Comparison of ENCODE assay signal across 8 cellular contexts in the genomic region with DNA sequence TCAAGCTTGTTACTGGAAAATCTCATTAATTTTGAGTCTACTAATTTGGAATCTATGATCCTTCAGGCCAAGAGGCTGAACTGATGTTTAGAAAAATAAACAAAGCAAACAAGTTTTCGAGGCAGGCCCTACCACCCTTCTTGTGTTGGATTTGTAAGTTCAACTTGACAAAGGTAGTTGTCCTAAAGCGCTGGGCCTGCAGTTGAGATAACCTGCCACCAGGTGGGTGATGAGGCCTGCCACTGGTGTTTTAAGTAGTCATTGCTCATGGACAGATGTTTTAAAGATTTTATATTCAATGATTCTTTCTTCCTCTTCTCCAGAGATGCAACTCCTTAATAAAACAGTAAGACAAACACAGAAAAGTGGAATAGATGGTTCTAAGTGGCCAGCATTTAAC. TPM values are rescaled to one million over a fixed set of nuclear protein-coding genes. Genes with fewer than 3 reads are reported as not detected.
A peak's percentile ranks its signal among the peaks of the same experiment; 100 is the strongest.
DNase-seq lines count a peak whose midpoint lies in the region; ATAC-seq, FAIRE-seq and TF ChIP-seq lines count a peak whose summit lies in the region.

No MANE protein-coding gene starts in this region.

- H2AFZ ChIP-seq in H1 (ENCODE audit: low read length): no peak overlapping the region

- H3K9me3 ChIP-seq in H1 (ENCODE audit: insufficient read depth in 2 of 2, low read depth in 1 of 2, low read length in 1 of 2) (no peaks in the 10 kb centered on the region), prostate gland (no peaks in the 10 kb centered on the region)

- no peak overlapping the region for H3K9ac ChIP-seq in H1 (replicated peaks in 1 of 4; ENCODE audit: extremely low read depth in 1 of 4, low read depth in 3 of 4, low read length in 3 of 4)

- TF ChIP-seq CTCF in AG09319 (IDR thresholded peaks at IDR 0.05; ENCODE audit: low read depth, low read length) (peak; percentile 40), HFF-Myc (IDR thresholded peaks at IDR 0.05; ENCODE audit: low read depth, low read length, missing control alignments) (peak; percentile 44), H1 (IDR thresholded peaks at IDR 0.05; ENCODE audit: control extremely low read depth in 1 of 3, insufficient read depth in 1 of 3, low read depth in 1 of 3, low read length in 3 of 3) (peak; percentile 66 to 70 (median 68)), prostate gland (IDR thresholded peaks at IDR 0.05) (peak in 3 of 4 experiments; percentile 49 to 71 (median 69))

- H3K27me3 ChIP-seq in H1 (replicated peaks in 1 of 4; ENCODE audit: control insufficient read depth in 3 of 4, extremely low read depth in 1 of 4, insufficient read depth in 3 of 4, low read length in 3 of 4): peaks cover 0 to 8% (median 5%) of the 10 kb centered on the region in 4 experiments; a peak in 4 of 7 replicates
- no peaks in the 10 kb centered on the region for H3K27me3 ChIP-seq in prostate gland (replicated peaks; ENCODE audit: insufficient read depth)

- no peak overlapping the region for H4K5ac ChIP-seq in H1 (ENCODE audit: insufficient read length, low read depth, low read length)

- no peak overlapping the region for H4K91ac ChIP-seq in H1 (replicated peaks; ENCODE audit: insufficient read length, low read length)

- POLR2A ChIA-PET in H1 (lab: Charles Lee; ENCODE audit: partially characterized antibody): interaction anchor here (1.2 kb wide), 1 partner anchor 9 kb away, joined by 4 read pairs; no protein-coding TSS in a partner anchor

- DNase-seq in AG09319 (ENCODE audit: extremely low read depth, low read depth) (no peak), HFF-Myc (ENCODE audit: extremely low read depth, low read depth) (no peak), H1 (ENCODE audit: low read depth in 1 of 2, low spot score in 2 of 2) (no peak), prostate gland (ENCODE audit: low spot score) (peak; percentile 34), HTR-8/SVneo (ENCODE audit: insufficient read length, low spot score) (no peak)
- DNase-seq in activated CD4-positive, alpha-beta T cell treated with anti-CD3 and anti-CD28 coated beads for 1 hour: peak; percentile 27

- H3K4me3 ChIP-seq in HFF-Myc (replicated peaks; ENCODE audit: low read depth, low read length) (no peak overlapping the region), H1 (ENCODE audit: extremely low read depth in 1 of 4, insufficient read depth in 2 of 4, low read depth in 3 of 4, low read length in 4 of 4) (no peak overlapping the region), prostate gland (no peak overlapping the region)

- no peaks in the 10 kb centered on the region for H3K36me3 ChIP-seq in H1 (ENCODE audit: control insufficient read depth in 2 of 4, insufficient read depth in 4 of 4, low read length in 3 of 4)
- H3K36me3 ChIP-seq in prostate gland: no peaks in the 10 kb centered on the region

- H3K79me1 ChIP-seq in H1 (ENCODE audit: low read depth, low read length): no peaks in the 10 kb centered on the region

- H2BK12ac ChIP-seq in H1 (ENCODE audit: low read depth, low read length): no peak overlapping the region

- H3K18ac ChIP-seq in H1 (ENCODE audit: extremely low read depth, low read length): no peak overlapping the region

- H3K14ac ChIP-seq in H1 (ENCODE audit: insufficient read length): no peak overlapping the region

- H4K8ac ChIP-seq in H1 (ENCODE audit: extremely low read depth, insufficient read depth, low read length): no peak overlapping the region

- H2BK5ac ChIP-seq in H1 (ENCODE audit: low read depth, low read length): no peak overlapping the region

- ATAC-seq in HG02571 (IDR thresholded peaks at IDR 0.05; ENCODE audit: unreplicated experiment) (no peak), GM19351 (IDR thresholded peaks at IDR 0.05; ENCODE audit: unreplicated experiment) (no peak)

- H3K23me2 ChIP-seq in H1 (ENCODE audit: low read depth, low read length): no peaks in the 10 kb centered on the region; the same call in 1 of the 2 replicates

- H3K27ac ChIP-seq in H1 (ENCODE audit: low read depth, low read length) (no peak overlapping the region), prostate gland (no peak overlapping the region)

- CTCF ChIA-PET in H1 (lab: Charles Lee; ENCODE audit: partially characterized antibody): interaction anchor here (0.8 to 12.9 kb wide), 19 partner anchors 9 to 233 kb away, joined by 3 to 234 read pairs (median 4); a partner anchor contains a TSS

- no peaks in the 10 kb centered on the region for H4K20me1 ChIP-seq in H1 (replicated peaks in 1 of 2; ENCODE audit: control insufficient read depth in 1 of 2, insufficient read depth in 2 of 2, low read length in 2 of 2)

- TF ChIP-seq POLR2A in H1 (IDR thresholded peaks at IDR 0.05; ENCODE audit: control extremely low read depth in 1 of 2, low read depth in 2 of 2, low read length in 2 of 2) (no peak), prostate gland (IDR thresholded peaks at IDR 0.05) (no peak)

- no peak overlapping the region for H3K23ac ChIP-seq in H1 (ENCODE audit: insufficient read length)

- 73% methylated on average over 2 of the region's 2 CpGs; no CpG with 5 or more reads in 1 of the 2 experiments for WGBS in H1 (ENCODE audit: extremely low coverage in 1 of 2, insufficient coverage in 1 of 2, insufficient read length in 1 of 2, insufficient replicate concordance in 2 of 2, low coverage in 1 of 2, low lambda C conversion rate in 2 of 2, missing lambda C conversion rate in 1 of 2), 2 experiments
- 86% methylated on average over 2 of the region's 2 CpGs for WGBS in prostate gland

- no peak overlapping the region for H2BK15ac ChIP-seq in H1 (ENCODE audit: low read length)

- FAIRE-seq in H1 (lab: Jason Lieb, UNC): peak; percentile 24
- FAIRE-seq in HTR-8/SVneo (lab: Jason Lieb, UNC): no peak

- no peaks in the 10 kb centered on the region for H3K79me2 ChIP-seq in H1 (ENCODE audit: control insufficient read depth in 1 of 2, insufficient read depth in 2 of 2, low read length in 2 of 2)

- no peak overlapping the region for H2BK120ac ChIP-seq in H1 (replicated peaks; ENCODE audit: low read depth, low read length)

- H2BK20ac ChIP-seq in H1 (ENCODE audit: low read length): no peak overlapping the region

- peak; percentile 61 to 65 for TF ChIP-seq RAD21 in H1 (IDR thresholded peaks at IDR 0.05 in 1 of 2, conservative IDR thresholded peaks at IDR 0.05 in 1 of 2; ENCODE audit: low read depth in 2 of 2, low read length in 2 of 2)

- no peak overlapping the region for H3K4ac ChIP-seq in H1 (replicated peaks; ENCODE audit: insufficient read length, low read depth, low read length)

- no peak for TF ChIP-seq EP300 in H1 (IDR thresholded peaks at IDR 0.05; ENCODE audit: borderline replicate concordance in 1 of 2, low read depth in 2 of 2, low read length in 2 of 2)

- intact Hi-C loops in prostate gland (cut with DNase I): no loop called here

- H3K56ac ChIP-seq in H1 (replicated peaks; ENCODE audit: insufficient read length, low read depth, low read length): no peak overlapping the region

- no peak overlapping the region for H3K4me2 ChIP-seq in H1 (ENCODE audit: insufficient read depth in 1 of 2, low read depth in 2 of 2, low read length in 2 of 2)

- peaks cover 0 to 7% (median 3%) of the 10 kb centered on the region in 4 experiments; a peak in 6 of 7 replicates for H3K4me1 ChIP-seq in H1 (replicated peaks in 1 of 4; ENCODE audit: control insufficient read depth in 3 of 4, insufficient read depth in 4 of 4, low read length in 3 of 4)
- no peaks in the 10 kb centered on the region for H3K4me1 ChIP-seq in prostate gland (replicated peaks)

- no peak overlapping the region for H2AK5ac ChIP-seq in H1 (ENCODE audit: low read depth, low read length)

TF ChIP-seq in H1, 55 proteins besides CTCF, POLR2A, EP300 and RAD21 (continues in another document):
- no peak for TF ChIP-seq SP1 (IDR thresholded peaks at IDR 0.05; ENCODE audit: low read depth, low read length)
- TF ChIP-seq TCF12 (IDR thresholded peaks at IDR 0.05; ENCODE audit: low read depth, low read length): no peak
- no peak for TF ChIP-seq BCL11A (IDR thresholded peaks at IDR 0.05; ENCODE audit: low read depth in 2 of 2, low read length in 2 of 2)
- no peak for TF ChIP-seq EGR1 (IDR thresholded peaks at IDR 0.05; ENCODE audit: borderline replicate concordance, low read depth, low read length)
- no peak for TF ChIP-seq NRF1 (IDR thresholded peaks at IDR 0.05; ENCODE audit: low read depth, low read length)
- no peak for TF ChIP-seq MAFK (IDR thresholded peaks at IDR 0.05; ENCODE audit: low read depth, low read length)
- no peak for TF ChIP-seq TEAD4 (IDR thresholded peaks at IDR 0.05; ENCODE audit: low read depth, low read length)

RNA-seq across cellular contexts. Expression of a gene that starts 19.4 kb away (rescaled TPM):
- total RNA-seq in H1 (2021; fragmentation: NEBNext Ultra II Directional; extraction: Animal tissue kit (Norgen Biotek cat#: 25700)): 0.09 TPM in 1 of 2 replicates, not detected in the other
- polyA plus RNA-seq in H1 (2011; rRNA removed): 0.35 and 0.50 TPM in 2 replicates
- 0.54 TPM for polyA plus RNA-seq in H1 (2011; cell fraction: cytosol; rRNA removed)
- polyA plus RNA-seq in H1 (2011; cell fraction: nucleus; rRNA removed): 1.2 TPM
- polyA plus RNA-seq in H1 (2012, experiment 1 of 2): 0.59 to 0.90 TPM (median 0.84 TPM) in 4 replicates
- polyA plus RNA-seq in H1 (2012, experiment 2 of 2): 0.10 TPM
- 0.39 TPM for polyA plus RNA-seq in H1 (2013, experiment 1 of 2)
- polyA plus RNA-seq in H1 (2013, experiment 2 of 2): 0.24 TPM
- polyA minus RNA-seq in H1 (2011; rRNA and poly(A)+ RNA removed): 0.39 and 0.82 TPM in 2 replicates
- polyA minus RNA-seq in H1 (2011; cell fraction: cytosol; rRNA and poly(A)+ RNA removed): not detected
- polyA minus RNA-seq in H1 (2011; cell fraction: nucleus; rRNA and poly(A)+ RNA removed): 1.4 TPM
- 10 to 100 TPM; 31.1 to 34.8 TPM for total RNA-seq in prostate gland

RNA-seq across cellular contexts. Expression of a gene that starts 24.8 kb away (rescaled TPM):
- 13.5 and 16.0 TPM in 2 replicates for total RNA-seq in H1 (2021; fragmentation: NEBNext Ultra II Directional; extraction: Animal tissue kit (Norgen Biotek cat#: 25700))
- 19.2 and 24.7 TPM in 2 replicates for polyA plus RNA-seq in H1 (2011; rRNA removed)
- polyA plus RNA-seq in H1 (2011; cell fraction: cytosol; rRNA removed): 19.1 TPM
- 18.9 TPM for polyA plus RNA-seq in H1 (2011; cell fraction: nucleus; rRNA removed)
- polyA plus RNA-seq in H1 (2012, experiment 1 of 2): 12.9 to 19.5 TPM (median 17.3 TPM) in 4 replicates
- 9.5 TPM for polyA plus RNA-seq in H1 (2012, experiment 2 of 2)
- polyA plus RNA-seq in H1 (2013, experiment 1 of 2): 10.3 TPM
- polyA plus RNA-seq in H1 (2013, experiment 2 of 2): 11.9 TPM
- 20.8 and 23.4 TPM in 2 replicates for polyA minus RNA-seq in H1 (2011; rRNA and poly(A)+ RNA removed)
- polyA minus RNA-seq in H1 (2011; cell fraction: cytosol; rRNA and poly(A)+ RNA removed): 12.9 TPM
- polyA minus RNA-seq in H1 (2011; cell fraction: nucleus; rRNA and poly(A)+ RNA removed): 14.2 TPM
- 10 to 100 TPM; 39.6 to 43.3 TPM for total RNA-seq in prostate gland

RNA-seq across cellular contexts. Expression of a gene that starts 38.8 kb away (rescaled TPM):
- total RNA-seq in H1 (2021; fragmentation: NEBNext Ultra II Directional; extraction: Animal tissue kit (Norgen Biotek cat#: 25700)): 0.19 and 0.41 TPM in 2 replicates
- 0.53 and 1.5 TPM in 2 replicates for polyA plus RNA-seq in H1 (2011; rRNA removed)
- polyA plus RNA-seq in H1 (2011; cell fraction: cytosol; rRNA removed): 1.1 TPM
- 8.7 TPM for polyA plus RNA-seq in H1 (2011; cell fraction: nucleus; rRNA removed)
- polyA plus RNA-seq in H1 (2012, experiment 1 of 2): 0.53 to 1.1 TPM (median 0.62 TPM) in 4 replicates
- 0.39 TPM for polyA plus RNA-seq in H1 (2012, experiment 2 of 2)
- polyA plus RNA-seq in H1 (2013, experiment 1 of 2): 0.34 TPM
- 0.57 TPM for polyA plus RNA-seq in H1 (2013, experiment 2 of 2)
- polyA minus RNA-seq in H1 (2011; rRNA and poly(A)+ RNA removed): 0.34 and 0.73 TPM in 2 replicates
- not detected for polyA minus RNA-seq in H1 (2011; cell fraction: cytosol; rRNA and poly(A)+ RNA removed)
- polyA minus RNA-seq in H1 (2011; cell fraction: nucleus; rRNA and poly(A)+ RNA removed): 3.4 TPM
- not detected for total RNA-seq in prostate gland

Comparison
In these comparisons a context has a peak if more than half of its experiments do, and no peak if none do; other contexts are left out.
1. DNase-seq: peak in activated CD4-positive, alpha-beta T cell treated with anti-CD3 and anti-CD28 coated beads for 1 hour (single experiment) and prostate gland (single experiment); none in AG09319 (single experiment), HFF-Myc (single experiment), H1 (0 of 2) and HTR-8/SVneo (single experiment).
2. RNA of a gene that starts 19.4 kb away (total RNA-seq): 31.1 to 34.8 TPM in prostate gland; 0.09 TPM in H1; every median in the first group is over 10 times any median in the second.
3. Peak in every context shown above with its lines, with median percentiles within 50 percentile points of each other: CTCF ChIP-seq.